In the genomic region with DNA sequence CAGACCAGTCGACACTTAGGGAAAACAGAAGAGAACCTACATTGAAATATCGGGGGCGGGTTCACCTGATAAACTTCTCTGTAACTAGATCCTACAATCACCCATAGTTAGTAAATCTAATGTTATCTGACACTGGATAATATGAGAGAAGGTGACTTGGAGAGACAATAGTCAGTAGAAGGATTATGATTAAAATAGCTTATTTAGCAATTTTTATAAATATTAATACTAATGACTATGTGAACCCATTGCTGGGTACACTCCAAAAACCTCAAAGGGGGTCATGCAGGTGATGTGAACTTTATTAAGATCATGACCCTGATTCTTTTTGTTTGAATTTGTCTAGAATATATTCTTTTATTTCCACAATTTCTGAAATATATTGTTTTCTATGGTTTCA, we compare ENCODE assay signal across 22 cellular contexts.
"Had no signal": no experiment of that assay in that cellular context is flagged by ENCODE, and none has a peak within 500 bp of the region (broad histone marks: within the 10 kb centered on the region; RNA-seq: fewer than 3 reads in every experiment).

No MANE protein-coding gene starts in this region.

- H3K9me3 ChIP-seq: SK-N-SH had no signal

- H3K27ac Mint-ChIP-seq: IgD-negative memory B cell, T-cell had no signal

- H3K36me3 Mint-ChIP-seq: IgD-negative memory B cell, T-cell had no signal

- DNase-seq: KBM-7, MV-4-11, NCI-H1048, NCI-H1105, NCI-H1417, NCI-H146, NCI-H1694 treated with DMSO at 0.1 percent for 48 hours, NCI-H1930, NCI-H2081, NCI-H2107, NCI-H2227 treated with DMSO at 0.1 percent for 48 hours, NCI-H524, NCI-H526 treated with DMSO at 0.1 percent for 48 hours, NCI-H748 treated with DMSO at 0.1 percent for 48 hours, PC-3, SHP77, SK-N-SH, SW 1271, T-cell had no signal

- H3K4me3 Mint-ChIP-seq: IgD-negative memory B cell, T-cell had no signal

- H3K9me2 ChIP-seq: SK-N-SH had no signal

- H3K27ac ChIP-seq: RWPE1 had no signal

- H3K27me3 Mint-ChIP-seq: IgD-negative memory B cell had no signal

- H3K4me1 Mint-ChIP-seq: IgD-negative memory B cell, T-cell had no signal

- ATAC-seq: Panc1, PC-3, T-cell had no signal

- H3K9ac ChIP-seq: SK-N-SH had no signal

- H3K4me2 ChIP-seq: SK-N-SH had no signal

- H3K9me3 Mint-ChIP-seq: T-cell had no signal
